Comparison of ENCODE assay signal across 31 cellular contexts in genomic region chr6:124197148-124197547, GRCh38.
"Had no signal": no experiment of that assay in that cellular context is flagged by ENCODE, and none has a peak within 500 bp of the region (broad histone marks: within the 10 kb centered on the region; RNA-seq: fewer than 3 reads in every experiment).

No MANE protein-coding gene starts in this region.

- H3K27ac Mint-ChIP-seq: activated B cell treated with CpG ODN at 0.5 μM for 24 hours; activated CD4-positive, alpha-beta T cell treated with anti-CD3 and anti-CD28 coated beads for 36 hours; activated naive CD8-positive, alpha-beta T cell treated with anti-CD3 and anti-CD28 coated beads, Interleukin-2, amount 10 ng/mL, durations not matched to agents 7 days and 5 days; activated T-helper 2 cell treated with anti-CD3 and anti-CD28 coated beads, Interferon-gamma antibody, Interleukin-2, Interleukin-4, amounts not matched to agents 10 μg/mL and 5 μg/mL and 100 μg/mL, durations not matched to agents 14 hours and 24 hours and 36 hours; effector memory CD8-positive, alpha-beta T cell; immature natural killer cell; natural killer cell treated with Interleukin-12 subunit alpha and Interleukin-12 subunit beta and Interleukin-15 and Interleukin-18, amount 100 ng/mL, for 72 hours; stimulated activated effector memory CD8-positive, alpha-beta T cell treated with anti-CD3 and anti-CD28 coated beads, Interleukin-12 subunit alpha, Interleukin-12 subunit beta, amount 100 ng/mL, for 72 hours had no signal

- H3K27ac ChIP-seq: breast epithelium, colonic mucosa, dorsolateral prefrontal cortex, esophagus squamous epithelium, heart right ventricle, neutrophil, pancreas, skin epidermis, stomach, transverse colon, uterus had no signal

- H3K4me1 Mint-ChIP-seq: activated B cell treated with CpG ODN at 0.5 μM for 24 hours; activated CD4-positive, alpha-beta T cell treated with anti-CD3 and anti-CD28 coated beads for 36 hours; activated naive CD8-positive, alpha-beta T cell treated with anti-CD3 and anti-CD28 coated beads, Interleukin-2, amount 10 ng/mL, durations not matched to agents 7 days and 5 days; central memory CD8-positive, alpha-beta T cell; immature natural killer cell; stimulated activated effector memory CD8-positive, alpha-beta T cell treated with anti-CD3 and anti-CD28 coated beads, Interleukin-12 subunit alpha, Interleukin-12 subunit beta, amount 100 ng/mL, for 72 hours had no signal

- ATAC-seq: activated CD4-positive, alpha-beta T cell treated with anti-CD3 and anti-CD28 coated beads for 36 hours; activated T-cell treated with anti-CD3 and anti-CD28 coated beads, Interleukin-2, amount 50 U/mL, for 4 hours; effector memory CD8-positive, alpha-beta T cell; heart right ventricle; left lobe of liver; natural killer cell treated with Interleukin-12 subunit alpha and Interleukin-12 subunit beta and Interleukin-15 and Interleukin-18, amount 100 ng/mL, for 72 hours; pancreas; right cardiac atrium; stimulated activated effector memory CD8-positive, alpha-beta T cell treated with anti-CD3 and anti-CD28 coated beads, Interleukin-12 subunit alpha, Interleukin-12 subunit beta, amount 100 ng/mL, for 72 hours had no signal

- H3K36me3 Mint-ChIP-seq: activated naive CD8-positive, alpha-beta T cell treated with anti-CD3 and anti-CD28 coated beads, Interleukin-2, amount 10 ng/mL, durations not matched to agents 7 days and 5 days; immature natural killer cell; stimulated activated effector memory CD8-positive, alpha-beta T cell treated with anti-CD3 and anti-CD28 coated beads, Interleukin-12 subunit alpha, Interleukin-12 subunit beta, amount 100 ng/mL, for 72 hours had no signal

- H3K9me3 ChIP-seq: breast epithelium, colonic mucosa, esophagus squamous epithelium, heart right ventricle, neutrophil, pancreas, transverse colon, uterus had no signal

- H3K27me3 ChIP-seq: breast epithelium, colonic mucosa, dorsolateral prefrontal cortex, esophagus squamous epithelium, heart right ventricle, neutrophil, pancreas, stomach, transverse colon, uterus had no signal

- H3K27me3 Mint-ChIP-seq: activated B cell treated with CpG ODN at 0.5 μM for 24 hours; activated CD4-positive, alpha-beta T cell treated with anti-CD3 and anti-CD28 coated beads for 36 hours; activated naive CD8-positive, alpha-beta T cell treated with anti-CD3 and anti-CD28 coated beads, Interleukin-2, amount 10 ng/mL, durations not matched to agents 7 days and 5 days; central memory CD8-positive, alpha-beta T cell; effector memory CD8-positive, alpha-beta T cell; natural killer cell treated with Interleukin-12 subunit alpha and Interleukin-12 subunit beta and Interleukin-15 and Interleukin-18, amount 100 ng/mL, for 72 hours had no signal

- H3K4me3 Mint-ChIP-seq: activated B cell treated with CpG ODN at 0.5 μM for 24 hours; activated CD4-positive, alpha-beta T cell treated with anti-CD3 and anti-CD28 coated beads for 36 hours; activated naive CD8-positive, alpha-beta T cell treated with anti-CD3 and anti-CD28 coated beads, Interleukin-2, amount 10 ng/mL, durations not matched to agents 7 days and 5 days; activated T-cell treated with anti-CD3 and anti-CD28 coated beads, Interleukin-2, amount 50 U/mL, for 4 hours; central memory CD8-positive, alpha-beta T cell; effector memory CD8-positive, alpha-beta T cell; immature natural killer cell; natural killer cell treated with Interleukin-12 subunit alpha and Interleukin-12 subunit beta and Interleukin-15 and Interleukin-18, amount 100 ng/mL, for 72 hours; stimulated activated effector memory CD8-positive, alpha-beta T cell treated with anti-CD3 and anti-CD28 coated beads, Interleukin-12 subunit alpha, Interleukin-12 subunit beta, amount 100 ng/mL, for 72 hours had no signal

- H3K36me3 ChIP-seq: breast epithelium, colonic mucosa, esophagus squamous epithelium, heart right ventricle, neutrophil, pancreas, stomach, transverse colon, uterus had no signal

- H3K4me3 ChIP-seq: breast epithelium, colonic mucosa, dorsolateral prefrontal cortex, esophagus squamous epithelium, heart right ventricle, lung, pancreas, skin epidermis, stomach, transverse colon, uterus had no signal

- H3K9me3 Mint-ChIP-seq: activated B cell treated with CpG ODN at 0.5 μM for 24 hours; activated naive CD8-positive, alpha-beta T cell treated with anti-CD3 and anti-CD28 coated beads, Interleukin-2, amount 10 ng/mL, durations not matched to agents 7 days and 5 days; activated T-helper 2 cell treated with anti-CD3 and anti-CD28 coated beads, Interferon-gamma antibody, Interleukin-2, Interleukin-4, amounts not matched to agents 10 μg/mL and 5 μg/mL and 100 μg/mL, durations not matched to agents 14 hours and 24 hours and 36 hours had no signal

- DNase-seq: activated B cell treated with CpG ODN at 0.5 μM for 24 hours; activated CD4-positive, alpha-beta T cell treated with anti-CD3 and anti-CD28 coated beads for 36 hours; activated CD4-positive, alpha-beta T cell treated with anti-CD3 and anti-CD28 coated beads, Interleukin-2, amount 50 U/mL, for 48 hours; activated CD8-positive, alpha-beta memory T cell treated with anti-CD3 and anti-CD28 coated beads, Interleukin-2, amount 50 U/mL, for 48 hours; activated naive CD4-positive, alpha-beta T cell treated with Interleukin-2 at 50 U/mL for 16 hours; activated naive CD8-positive, alpha-beta T cell treated with anti-CD3 and anti-CD28 coated beads, Interleukin-2, amount 10 ng/mL, durations not matched to agents 7 days and 5 days; activated T-cell treated with anti-CD3 and anti-CD28 coated beads, Interleukin-2, amount 50 U/mL, for 4 hours; amniotic stem cell; colonic mucosa; dorsolateral prefrontal cortex; effector memory CD8-positive, alpha-beta T cell; esophagus squamous epithelium; heart right ventricle; immature natural killer cell; midbrain; pancreas; right cardiac atrium; stimulated activated CD4-positive, alpha-beta T cell treated with anti-CD3 and anti-CD28 coated beads, Interleukin-2, amount 100 ng/mL, for 24 hours; stomach; T-helper 9 cell; transverse colon; uterus had no signal

- H3K4me1 ChIP-seq: breast epithelium, colonic mucosa, esophagus squamous epithelium, heart right ventricle, pancreas, stomach, transverse colon, uterus had no signal
